Comparison of ENCODE assay signal across 29 cellular contexts in genomic region chr4:154589296-154590197, GRCh38. TPM values are rescaled to one million over a fixed set of nuclear protein-coding genes. Genes with fewer than 3 reads are reported as not detected.
"Had no signal": no experiment of that assay in that cellular context is flagged by ENCODE, and none has a peak within 500 bp of the region (broad histone marks: within the 10 kb centered on the region; RNA-seq: fewer than 3 reads in every experiment).

No MANE protein-coding gene starts in this region.

- H3K9me3 Mint-ChIP-seq: activated CD4-positive, alpha-beta memory T cell treated with anti-CD3 and anti-CD28 coated beads, Interleukin-2, amount 10 ng/mL, durations not matched to agents 7 days and 5 days; activated naive CD8-positive, alpha-beta T cell treated with anti-CD3 and anti-CD28 coated beads, Interleukin-2, amount 10 ng/mL, durations not matched to agents 7 days and 5 days; activated T-helper 17 cell treated with anti-CD3 and anti-CD28 coated beads, Interleukin-2, amount 50 U/mL, for 72 hours had no signal

- ATAC-seq: activated CD4-positive, alpha-beta T cell treated with anti-CD3 and anti-CD28 coated beads for 36 hours; activated T-helper 17 cell treated with anti-CD3 and anti-CD28 coated beads, Interleukin-2, amount 50 U/mL, for 72 hours had no signal

- H3K9me3 ChIP-seq: adrenal gland had no signal

- H3K36me3 Mint-ChIP-seq: activated naive CD8-positive, alpha-beta T cell treated with anti-CD3 and anti-CD28 coated beads, Interleukin-2, amount 10 ng/mL, durations not matched to agents 7 days and 5 days had no signal

- H3K4me1 Mint-ChIP-seq: activated CD4-positive, alpha-beta memory T cell treated with anti-CD3 and anti-CD28 coated beads, Interleukin-2, amount 10 ng/mL, durations not matched to agents 7 days and 5 days; activated CD4-positive, alpha-beta T cell treated with anti-CD3 and anti-CD28 coated beads for 36 hours; activated naive CD8-positive, alpha-beta T cell treated with anti-CD3 and anti-CD28 coated beads, Interleukin-2, amount 10 ng/mL, durations not matched to agents 7 days and 5 days; activated T-helper 17 cell treated with anti-CD3 and anti-CD28 coated beads, Interleukin-2, amount 50 U/mL, for 72 hours had no signal

- H3K4me3 Mint-ChIP-seq: activated CD4-positive, alpha-beta memory T cell treated with anti-CD3 and anti-CD28 coated beads, Interleukin-2, amount 10 ng/mL, durations not matched to agents 7 days and 5 days; activated CD4-positive, alpha-beta T cell treated with anti-CD3 and anti-CD28 coated beads for 36 hours; activated naive CD8-positive, alpha-beta T cell treated with anti-CD3 and anti-CD28 coated beads, Interleukin-2, amount 10 ng/mL, durations not matched to agents 7 days and 5 days; activated T-helper 17 cell treated with anti-CD3 and anti-CD28 coated beads, Interleukin-2, amount 50 U/mL, for 72 hours had no signal

- DNase-seq: activated CD4-positive, alpha-beta memory T cell treated with anti-CD3 and anti-CD28 coated beads, Interleukin-2, amount 10 ng/mL, durations not matched to agents 7 days and 5 days; activated CD4-positive, alpha-beta T cell treated with anti-CD3 and anti-CD28 coated beads for 36 hours; activated CD4-positive, alpha-beta T cell treated with anti-CD3 and anti-CD28 coated beads, Interleukin-2, amount 50 U/mL, for 1 hour; activated gamma-delta T cell treated with Interleukin-2 at 50 U/mL for 16 hours; activated naive CD4-positive, alpha-beta T cell treated with anti-CD3 and anti-CD28 coated beads, Interleukin-2, amount 50 U/mL, for 16 hours; activated naive CD8-positive, alpha-beta T cell treated with anti-CD3 and anti-CD28 coated beads, Interleukin-2, amount 10 ng/mL, durations not matched to agents 7 days and 5 days; activated T-cell treated with anti-CD3 and anti-CD28 coated beads for 4 hours; activated T-cell treated with anti-CD3 and anti-CD28 coated beads, Interleukin-2, amount 50 U/mL, for 48 hours; adrenal gland; anterior cingulate cortex; KG1; NCI-H1048; NCI-H1694; NCI-H2029 treated with DMSO at 0.1 percent for 48 hours; NCI-H345; NCI-H510A; NCI-H526 treated with DMSO at 0.1 percent for 48 hours; NCI-H82; SIG-M5; T-helper 2 cell; T1000 had no signal

- H3K36me3 ChIP-seq: adrenal gland had no signal

- H3K4me1 ChIP-seq: adrenal gland had no signal

- H3K4me3 ChIP-seq: adrenal gland had no signal

- H3K27ac Mint-ChIP-seq: activated CD4-positive, alpha-beta memory T cell treated with anti-CD3 and anti-CD28 coated beads, Interleukin-2, amount 10 ng/mL, durations not matched to agents 7 days and 5 days; activated CD4-positive, alpha-beta T cell treated with anti-CD3 and anti-CD28 coated beads for 36 hours; activated naive CD8-positive, alpha-beta T cell treated with anti-CD3 and anti-CD28 coated beads, Interleukin-2, amount 10 ng/mL, durations not matched to agents 7 days and 5 days; activated T-helper 17 cell treated with anti-CD3 and anti-CD28 coated beads, Interleukin-2, amount 50 U/mL, for 72 hours had no signal

- H3K27ac ChIP-seq: adrenal gland, VCaP had no signal

RNA-seq across cellular contexts. Expression of gene FGA, which starts 1.0 kb away (rescaled TPM):
- total RNA-seq: activated CD4-positive, alpha-beta memory T cell treated with anti-CD3 and anti-CD28 coated beads, Interleukin-2, amount 10 ng/mL, durations not matched to agents 7 days and 5 days; activated CD4-positive, alpha-beta T cell treated with anti-CD3 and anti-CD28 coated beads for 36 hours; activated CD8-positive, alpha-beta memory T cell treated with anti-CD3 and anti-CD28 coated beads for 36 hours; activated naive CD8-positive, alpha-beta T cell treated with anti-CD3 and anti-CD28 coated beads, Interleukin-2, amount 10 ng/mL, durations not matched to agents 7 days and 5 days; activated T-helper 17 cell treated with anti-CD3 and anti-CD28 coated beads, Interleukin-2, amount 50 U/mL, for 72 hours; cardiac septum; LHCN-M2; M059J; OCI-LY7; RPMI7951 had no signal

RNA-seq across cellular contexts. Expression of gene FGG, which starts 22.9 kb away (rescaled TPM):
- total RNA-seq: activated CD4-positive, alpha-beta memory T cell treated with anti-CD3 and anti-CD28 coated beads, Interleukin-2, amount 10 ng/mL, durations not matched to agents 7 days and 5 days; activated CD4-positive, alpha-beta T cell treated with anti-CD3 and anti-CD28 coated beads for 36 hours; activated CD8-positive, alpha-beta memory T cell treated with anti-CD3 and anti-CD28 coated beads for 36 hours; activated naive CD8-positive, alpha-beta T cell treated with anti-CD3 and anti-CD28 coated beads, Interleukin-2, amount 10 ng/mL, durations not matched to agents 7 days and 5 days; activated T-helper 17 cell treated with anti-CD3 and anti-CD28 coated beads, Interleukin-2, amount 50 U/mL, for 72 hours; cardiac septum; LHCN-M2; M059J; OCI-LY7; RPMI7951 had no signal

RNA-seq across cellular contexts. Expression of gene FGB, which starts 26.7 kb away (rescaled TPM):
- total RNA-seq: activated CD4-positive, alpha-beta memory T cell treated with anti-CD3 and anti-CD28 coated beads, Interleukin-2, amount 10 ng/mL, durations not matched to agents 7 days and 5 days; activated CD4-positive, alpha-beta T cell treated with anti-CD3 and anti-CD28 coated beads for 36 hours; activated CD8-positive, alpha-beta memory T cell treated with anti-CD3 and anti-CD28 coated beads for 36 hours; activated naive CD8-positive, alpha-beta T cell treated with anti-CD3 and anti-CD28 coated beads, Interleukin-2, amount 10 ng/mL, durations not matched to agents 7 days and 5 days; activated T-helper 17 cell treated with anti-CD3 and anti-CD28 coated beads, Interleukin-2, amount 50 U/mL, for 72 hours; cardiac septum; LHCN-M2; M059J; OCI-LY7; RPMI7951 had no signal
